20 cellular contexts compared by ENCODE assay signal in the genomic region with DNA sequence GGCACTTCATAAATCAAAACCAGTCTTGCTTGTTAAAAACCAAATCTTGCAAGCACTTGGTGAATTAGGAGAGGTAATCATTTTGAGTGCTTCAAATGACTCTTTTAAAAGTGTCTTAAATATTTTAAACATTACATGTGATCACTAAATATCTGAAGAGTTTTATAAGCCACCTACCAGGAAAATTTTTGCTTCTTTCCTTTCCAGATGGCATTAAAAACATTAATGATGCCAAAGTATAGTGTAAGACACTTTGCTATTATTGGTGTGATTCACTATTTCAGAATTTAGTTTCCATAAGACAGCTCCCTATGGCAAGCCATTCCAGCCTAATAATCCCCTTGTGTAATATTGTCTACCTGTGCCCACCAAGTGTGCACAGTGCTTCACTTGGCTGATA.
A peak's percentile ranks its signal among the peaks of the same experiment; 100 is the strongest.
DNase-seq lines count a peak whose midpoint lies in the region; ATAC-seq, FAIRE-seq and TF ChIP-seq lines count a peak whose summit lies in the region.
"Had no signal": no experiment of that assay in that cellular context is flagged by ENCODE, and none has a peak within 500 bp of the region (broad histone marks: within the 10 kb centered on the region; RNA-seq: fewer than 3 reads in every experiment).

No MANE protein-coding gene starts in this region.

- FAIRE-seq in H54 (lab: Jason Lieb, UNC), result peak; percentile 27
- FAIRE-seq: G401.6, GM12892, H1 had no signal

- no peaks in the 10 kb centered on the region for H3K27me3 ChIP-seq in left lung
- H3K27me3 ChIP-seq: BLaER1 had no signal

- ATAC-seq in left lung, result peak; percentile 48
- no peak for ATAC-seq in HG03159 (IDR thresholded peaks at IDR 0.05; ENCODE audit: unreplicated experiment)
- ATAC-seq: CD8-positive, alpha-beta T cell; HCT116 had no signal

- H3K36me3 ChIP-seq in left lung, result no peaks in the 10 kb centered on the region
- H3K36me3 ChIP-seq: BLaER1 had no signal

- DNase-seq in AG10803 (ENCODE audit: low read depth), result peak; percentile 29
- peak; percentile 52 for DNase-seq in EH (ENCODE audit: low read depth)
- DNase-seq in H54 (ENCODE audit: insufficient read length, low spot score), result no peak
- no peak for DNase-seq in left lung
- no peak for DNase-seq in caudate nucleus (lab: John Stamatoyannopoulos, UW)
- no peak for DNase-seq in DMS153 treated with DMSO at 0.1 percent for 48 hours (lab: John Stamatoyannopoulos, UW; ENCODE audit: unreplicated experiment)
- no peak for DNase-seq in amniotic stem cell (lab: John Stamatoyannopoulos, UW)
- DNase-seq: Caco-2; CD4-positive, CD25-positive, alpha-beta regulatory T cell; CD8-positive, alpha-beta T cell; DMS153; DMS79; H9 had no signal

- H3K4me3 ChIP-seq in AG10803 (ENCODE audit: low read length) (no peak overlapping the region), left lung (no peak overlapping the region)
- H3K4me3 ChIP-seq: BLaER1 had no signal

- H3K27ac ChIP-seq in left lung, result no peak overlapping the region
- no peak overlapping the region for H3K27ac ChIP-seq in caudate nucleus (ENCODE audit: low read depth, low read length)
- H3K27ac ChIP-seq: BLaER1, C4-2B had no signal

- H3K9me3 ChIP-seq in left lung, result peaks cover 0 to 21% of the 10 kb centered on the region in 2 donors
- H3K9me3 ChIP-seq: Caco-2 had no signal

- TF ChIP-seq POLR2A in H54 (IDR thresholded peaks at IDR 0.05; ENCODE audit: low read depth, low read length), result no peak

- TF ChIP-seq CTCF in AG10803 (conservative IDR thresholded peaks at IDR 0.05; ENCODE audit: low read length) (no peak), left lung (IDR thresholded peaks at IDR 0.05) (no peak)

- intact Hi-C loops in left lung (cut with DNase I), result no loop called here

- no peaks in the 10 kb centered on the region for H3K4me1 ChIP-seq in left lung
- H3K4me1 ChIP-seq: BLaER1, Caco-2 had no signal

Comparison
In these comparisons a context has a peak if more than half of its experiments do, and no peak if none do; other contexts are left out.
1. DNase-seq: peak in AG10803 (single experiment) and EH (single experiment); none in H54 (single experiment), left lung (0 of 2), caudate nucleus (0 of 61), DMS153 treated with DMSO at 0.1 percent for 48 hours (single experiment) and amniotic stem cell (single experiment).